Comparison of ENCODE assay signal across 14 cellular contexts in genomic region chr12:76874491-76875190, GRCh38. TPM values are rescaled to one million over a fixed set of nuclear protein-coding genes. Genes with fewer than 3 reads are reported as not detected.
DNase-seq lines count a peak whose midpoint lies in the region; TF ChIP-seq lines count a peak whose summit lies in the region.
"Had no signal": no experiment of that assay in that cellular context is flagged by ENCODE, and none has a peak within 500 bp of the region (broad histone marks: within the 10 kb centered on the region; RNA-seq: fewer than 3 reads in every experiment).

No MANE protein-coding gene starts in this region.

- H3K4me1 Mint-ChIP-seq in H9, result peaks cover 57 to 66% of the 10 kb centered on the region in 2 experiments
- peaks cover 72% of the 10 kb centered on the region for H3K4me1 Mint-ChIP-seq in chondrocyte (ENCODE audit: low read depth)

- no peaks in the 10 kb centered on the region for H3K27me3 Mint-ChIP-seq in H9 (ENCODE audit: low read depth)
- no peaks in the 10 kb centered on the region for H3K27me3 Mint-ChIP-seq in chondrocyte (ENCODE audit: low read depth)

- H3K27me3 ChIP-seq in H9 (ENCODE audit: insufficient read depth, low read length) (no peaks in the 10 kb centered on the region), iPS-20b (ENCODE audit: insufficient read depth, low read length) (no peaks in the 10 kb centered on the region), smooth muscle cell (ENCODE audit: low read depth) (no peaks in the 10 kb centered on the region)

- H3K4me3 ChIP-seq in iPS-20b (ENCODE audit: low read length) (peak overlapping the region; percentile 4; the same call in 1 of the 2 replicates), smooth muscle cell (no peak overlapping the region)

- no peaks in the 10 kb centered on the region for H4K20me1 ChIP-seq in H9 (ENCODE audit: control insufficient read depth, insufficient read depth, insufficient read length)
- peaks cover 80% of the 10 kb centered on the region for H4K20me1 ChIP-seq in smooth muscle cell (ENCODE audit: low read depth)

- H2AFZ ChIP-seq in H9 (ENCODE audit: low read length) (no peak overlapping the region), smooth muscle cell (ENCODE audit: low read depth) (no peak overlapping the region)

- no peak overlapping the region for H2BK12ac ChIP-seq in H9 (ENCODE audit: insufficient read length, low read depth, low read length)

- no peak overlapping the region for H2BK20ac ChIP-seq in H9 (ENCODE audit: low read depth, low read length, poor library complexity, severe bottlenecking)

- H3K23ac ChIP-seq in H9 (ENCODE audit: insufficient read length, low read depth, low read length), result no peak overlapping the region

- TF ChIP-seq CTCF in H9 (conservative IDR thresholded peaks at IDR 0.05) (no peak), chondrocyte (IDR thresholded peaks at IDR 0.05) (no peak), smooth muscle cell (IDR thresholded peaks at IDR 0.05; ENCODE audit: borderline replicate concordance, insufficient read depth, poor library complexity, severe bottlenecking) (no peak)

- peaks cover 4% of the 10 kb centered on the region for H3K23me2 ChIP-seq in H9 (ENCODE audit: insufficient read length, low read depth, low read length, poor library complexity, severe bottlenecking)

- H3K79me2 ChIP-seq in H9 (ENCODE audit: insufficient read depth, low read length) (peaks cover 11% of the 10 kb centered on the region; the same call in 1 of the 2 replicates), smooth muscle cell (ENCODE audit: low read depth) (peaks cover 90% of the 10 kb centered on the region)

- no peak overlapping the region for H3K14ac ChIP-seq in H9 (ENCODE audit: insufficient read depth, low read length)

- H2BK15ac ChIP-seq in H9 (ENCODE audit: low read depth, low read length), result no peak overlapping the region

- H3K27ac ChIP-seq in H9 (ENCODE audit: insufficient read length, low read depth, low read length) (no peak overlapping the region), iPS-20b (ENCODE audit: low read length) (no peak overlapping the region), smooth muscle cell (ENCODE audit: low read depth) (peak overlapping the region; percentile 57)

- H3F3A ChIP-seq in smooth muscle cell (ENCODE audit: low read depth), result peaks cover 26% of the 10 kb centered on the region

- H3K27ac Mint-ChIP-seq in H9, result peak overlapping the region in 2 of 3 experiments; percentile 10 to 62; a peak in 2 of 7 replicates
- peak overlapping the region; percentile 76 for H3K27ac Mint-ChIP-seq in chondrocyte (ENCODE audit: unreplicated experiment)
- H3K27ac Mint-ChIP-seq: IgD-negative memory B cell had no signal

- H4K5ac ChIP-seq in H9 (ENCODE audit: insufficient read length, low read depth, low read length), result no peak overlapping the region

- no peak overlapping the region for H3K9ac ChIP-seq in H9 (ENCODE audit: extremely low read depth, insufficient read length, low read length)
- no peak overlapping the region for H3K9ac ChIP-seq in iPS-20b (ENCODE audit: low read depth, low read length)
- H3K9ac ChIP-seq in smooth muscle cell (ENCODE audit: low read depth), result no peak overlapping the region

- no peak overlapping the region for H3K18ac ChIP-seq in H9 (ENCODE audit: insufficient read length, low read depth, low read length)

- no peak overlapping the region for H3K4ac ChIP-seq in H9 (ENCODE audit: low read depth, low read length)

- no CpG with 5 or more reads among the region's 11 CpGs for WGBS in H9 (ENCODE audit: extremely low coverage, insufficient read length, low lambda C conversion rate)
- 76% methylated on average over 11 of the region's 11 CpGs for WGBS in smooth muscle cell (ENCODE audit: low lambda C conversion rate)

- H3K9me3 ChIP-seq in H9 (ENCODE audit: control insufficient read depth, low read depth, low read length), result no peaks in the 10 kb centered on the region
- H3K9me3 ChIP-seq in iPS-20b (ENCODE audit: insufficient read depth, low read depth, low read length), result no peaks in the 10 kb centered on the region
- H3K9me3 ChIP-seq in smooth muscle cell (replicated peaks; ENCODE audit: low read depth), result no peaks in the 10 kb centered on the region
- H3K9me3 ChIP-seq: BE2C had no signal

- H2BK120ac ChIP-seq in H9 (ENCODE audit: low read depth, low read length, poor library complexity, severe bottlenecking), result no peak overlapping the region

- DNase-seq in H9 (peak; percentile 83), chondrocyte (ENCODE audit: low spot score) (no peak), smooth muscle cell (lab: John Stamatoyannopoulos, UW; ENCODE audit: unreplicated experiment) (no peak), superior temporal gyrus (ENCODE audit: extremely low spot score) (no peak), kidney tubule cell (ENCODE audit: low spot score) (no peak), DMS53 (lab: John Stamatoyannopoulos, UW) (no peak), A172 (ENCODE audit: low spot score) (no peak)
- DNase-seq: BE2C, DMS 273 treated with DMSO at 0.1 percent for 48 hours, NCI-H1436, NCI-H2081, NCI-H526 had no signal

- peaks cover 12% of the 10 kb centered on the region for H3K4me1 ChIP-seq in H9 (ENCODE audit: insufficient read depth, low read length)
- peaks cover 35% of the 10 kb centered on the region for H3K4me1 ChIP-seq in iPS-20b (ENCODE audit: insufficient read depth, low read length)
- H3K4me1 ChIP-seq in smooth muscle cell (ENCODE audit: low read depth), result peaks cover 45% of the 10 kb centered on the region
- H3K4me1 ChIP-seq: BE2C had no signal

- H2BK5ac ChIP-seq in H9 (ENCODE audit: insufficient read length, low read length), result no peak overlapping the region

- H3T11ph ChIP-seq in H9 (ENCODE audit: low read length), result no peak overlapping the region

- H2AK5ac ChIP-seq in H9 (ENCODE audit: insufficient read length, low read length), result no peak overlapping the region

- H3K36me3 ChIP-seq in iPS-20b (ENCODE audit: insufficient read depth, low read depth, low read length) (0 out of 2 replicates have a peak, but pooled peaks cover 3% of the 10 kb centered on the region), smooth muscle cell (ENCODE audit: low read depth) (no peaks in the 10 kb centered on the region)
- H3K36me3 ChIP-seq: BE2C had no signal

- no peak overlapping the region for H4K8ac ChIP-seq in H9 (replicated peaks; ENCODE audit: insufficient read length, low read depth, low read length)

- H3K4me2 ChIP-seq in H9 (ENCODE audit: insufficient read depth, insufficient read length, low read length) (no peak overlapping the region), smooth muscle cell (peak overlapping the region; percentile 99)

- H3K4me3 Mint-ChIP-seq in H9 (no peak overlapping the region), chondrocyte (ENCODE audit: unreplicated experiment) (no peak overlapping the region)

- H4K91ac ChIP-seq in H9 (ENCODE audit: insufficient read length, low read depth, low read length), result no peak overlapping the region

- H3K79me1 ChIP-seq in H9 (ENCODE audit: insufficient read depth, low read depth, low read length, poor library complexity, severe bottlenecking), result peaks cover 6% of the 10 kb centered on the region

- no peaks in the 10 kb centered on the region for H3K9me3 Mint-ChIP-seq in H9
- no peaks in the 10 kb centered on the region for H3K9me3 Mint-ChIP-seq in chondrocyte (ENCODE audit: low read depth)

- H3K56ac ChIP-seq in H9 (ENCODE audit: insufficient read length, low read depth, low read length), result no peak overlapping the region

- H3K36me3 Mint-ChIP-seq in H9 (ENCODE audit: insufficient read depth in 1 of 3, low read depth in 3 of 3), result peaks cover 3 to 7% (median 5%) of the 10 kb centered on the region in 3 experiments; a peak in 5 of 7 replicates
- H3K36me3 Mint-ChIP-seq in chondrocyte (ENCODE audit: low read depth), result peaks cover 7% of the 10 kb centered on the region

RNA-seq across cellular contexts. Expression of gene CSRP2, which starts 4.2 kb away (rescaled TPM):
- total RNA-seq in H9 (2021), result 156 and 158 TPM in 2 replicates
- 204 to 240 TPM (median 215 TPM) in 3 replicates for total RNA-seq in chondrocyte
- total RNA-seq in smooth muscle cell, result 355 and 379 TPM in 2 replicates
- 549 and 735 TPM in 2 replicates for polyA plus RNA-seq in smooth muscle cell
- 33.7 and 36.7 TPM in 2 replicates for total RNA-seq in A172 (2014; rRNA removed; shearing (Covaris generic))
